In genomic region chr2:176269319-176270099, GRCh38 we compare ENCODE assay signal across 8 cellular contexts. TPM values are rescaled to one million over a fixed set of nuclear protein-coding genes. Genes with fewer than 3 reads are reported as not detected.
DNase-seq lines count a peak whose midpoint lies in the region; ATAC-seq and TF ChIP-seq lines count a peak whose summit lies in the region.

TSS of gene MTX2 (plus strand) at chr2:176269442. CDS start at chr2:176269630, 188 bp downstream.

- no peak for TF ChIP-seq RAD21 in liver (IDR thresholded peaks at IDR 0.05)

- peak within 1 kb of the TSS; percentile 99 for H3K4me3 Mint-ChIP-seq in dendritic cell treated with granulocyte-macrophage colony-stimulating factor and Interleukin-4, amounts not matched to agents 40 ng/mL and 50 ng/mL, for 4 days

- ATAC-seq in HG03457 (IDR thresholded peaks at IDR 0.05; ENCODE audit: unreplicated experiment): peak; percentile 95

- intact Hi-C loops in dendritic cell treated with granulocyte-macrophage colony-stimulating factor and Interleukin-4, amounts not matched to agents 40 ng/mL and 50 ng/mL, for 4 days (cut with micrococcal nuclease): no loop called here

- no peaks in the 10 kb centered on the region for H3K9me3 Mint-ChIP-seq in dendritic cell treated with granulocyte-macrophage colony-stimulating factor and Interleukin-4, amounts not matched to agents 40 ng/mL and 50 ng/mL, for 4 days

- H3K4me1 ChIP-seq in liver (ENCODE audit: control insufficient read depth in 4 of 4, insufficient read depth in 4 of 4, low read length in 3 of 4): peaks cover 0 to 9% (median 3%) of the 10 kb centered on the region in 4 donors

- peak within 1 kb of the TSS; percentile 64 to 78 for H3K27ac ChIP-seq in liver (ENCODE audit: low read depth in 1 of 2, low read length in 2 of 2)

- no peaks in the 10 kb centered on the region for H3K36me3 ChIP-seq in liver (ENCODE audit: control insufficient read depth in 4 of 4, insufficient read depth in 3 of 4, low read depth in 1 of 4, low read length in 3 of 4)

- no peak for TF ChIP-seq CTCF in liver (IDR thresholded peaks at IDR 0.05; ENCODE audit: low read depth, low read length, missing input control)

- peaks cover 9% of the 10 kb centered on the region for H3K36me3 Mint-ChIP-seq in dendritic cell treated with granulocyte-macrophage colony-stimulating factor and Interleukin-4, amounts not matched to agents 40 ng/mL and 50 ng/mL, for 4 days (ENCODE audit: low read depth)

- H3K27ac Mint-ChIP-seq in dendritic cell treated with granulocyte-macrophage colony-stimulating factor and Interleukin-4, amounts not matched to agents 40 ng/mL and 50 ng/mL, for 4 days: peak within 1 kb of the TSS; percentile 95

- peak within 1 kb of the TSS; percentile 34 to 82 for H3K9ac ChIP-seq in liver (ENCODE audit: low read depth in 1 of 2, low read length in 2 of 2)

- no peaks in the 10 kb centered on the region for H3K9me3 ChIP-seq in liver (ENCODE audit: control insufficient read depth in 4 of 4, low read length in 3 of 4)

- H3K4me1 Mint-ChIP-seq in dendritic cell treated with granulocyte-macrophage colony-stimulating factor and Interleukin-4, amounts not matched to agents 40 ng/mL and 50 ng/mL, for 4 days (ENCODE audit: low read depth): peaks cover 21% of the 10 kb centered on the region

- H3K27me3 Mint-ChIP-seq in dendritic cell treated with granulocyte-macrophage colony-stimulating factor and Interleukin-4, amounts not matched to agents 40 ng/mL and 50 ng/mL, for 4 days: peaks cover 11% of the 10 kb centered on the region

- WGBS in liver: under 1% methylated on average over 58 of the region's 58 CpGs

- DNase-seq in C1 segment of cervical spinal cord (lab: John Stamatoyannopoulos, UW) (peak; percentile 8 to 84 (median 72)), GM19240 (ENCODE audit: insufficient read length, low spot score) (peak; percentile 53), NCI-H526 treated with DMSO at 0.1 percent for 48 hours (lab: John Stamatoyannopoulos, UW) (peak; percentile 86)
- DNase-seq in activated CD4-positive, alpha-beta T cell treated with anti-CD3 and anti-CD28 coated beads, Interleukin-2, amount 50 U/mL, for 1 hour: peak; percentile 63
- peak; percentile 53 to 74 for DNase-seq in stimulated activated CD4-positive, alpha-beta T cell treated with anti-CD3 and anti-CD28 coated beads, Interleukin-4, amount 100 ng/mL, for 4 hours

- peak within 1 kb of the TSS; percentile 84 to 99 (median 91) for H3K4me3 ChIP-seq in liver (ENCODE audit: low read depth in 1 of 3, low read length in 3 of 3)

- H3K27me3 ChIP-seq in liver (ENCODE audit: control insufficient read depth in 4 of 4, insufficient read depth in 4 of 4, low read length in 3 of 4): no peaks in the 10 kb centered on the region

TF ChIP-seq in liver, 16 proteins besides CTCF, POLR2A, EP300 and RAD21:
- TF ChIP-seq, protein P1, sequence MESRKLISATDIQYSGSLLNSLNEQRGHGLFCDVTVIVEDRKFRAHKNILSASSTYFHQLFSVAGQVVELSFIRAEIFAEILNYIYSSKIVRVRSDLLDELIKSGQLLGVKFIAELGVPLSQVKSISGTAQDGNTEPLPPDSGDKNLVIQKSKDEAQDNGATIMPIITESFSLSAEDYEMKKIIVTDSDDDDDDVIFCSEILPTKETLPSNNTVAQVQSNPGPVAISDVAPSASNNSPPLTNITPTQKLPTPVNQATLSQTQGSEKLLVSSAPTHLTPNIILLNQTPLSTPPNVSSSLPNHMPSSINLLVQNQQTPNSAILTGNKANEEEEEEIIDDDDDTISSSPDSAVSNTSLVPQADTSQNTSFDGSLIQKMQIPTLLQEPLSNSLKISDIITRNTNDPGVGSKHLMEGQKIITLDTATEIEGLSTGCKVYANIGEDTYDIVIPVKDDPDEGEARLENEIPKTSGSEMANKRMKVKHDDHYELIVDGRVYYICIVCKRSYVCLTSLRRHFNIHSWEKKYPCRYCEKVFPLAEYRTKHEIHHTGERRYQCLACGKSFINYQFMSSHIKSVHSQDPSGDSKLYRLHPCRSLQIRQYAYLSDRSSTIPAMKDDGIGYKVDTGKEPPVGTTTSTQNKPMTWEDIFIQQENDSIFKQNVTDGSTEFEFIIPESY (IDR thresholded peaks at IDR 0.05): no peak
- peak; percentile 13 for TF ChIP-seq SP1 (IDR thresholded peaks at IDR 0.05)
- TF ChIP-seq YY1 (IDR thresholded peaks at IDR 0.05): peak; percentile 80
- TF ChIP-seq EGR1 (IDR thresholded peaks at IDR 0.05; ENCODE audit: low read depth in 2 of 2): peak in 1 of 2 donors; percentile 46
- no peak for TF ChIP-seq FOXA2 (IDR thresholded peaks at IDR 0.05)
- no peak for TF ChIP-seq MAX (IDR thresholded peaks at IDR 0.05)
- TF ChIP-seq HNF4A (conservative IDR thresholded peaks at IDR 0.05): no peak
- no peak for TF ChIP-seq FOXA1 (IDR thresholded peaks at IDR 0.05)
- TF ChIP-seq GABPA (IDR thresholded peaks at IDR 0.05 in 1 of 2, conservative IDR thresholded peaks at IDR 0.05 in 1 of 2): peak; percentile 66 to 92
- TF ChIP-seq ATF3 (IDR thresholded peaks at IDR 0.05): no peak
- no peak for TF ChIP-seq NR2F2 (IDR thresholded peaks at IDR 0.05)
- TF ChIP-seq HNF4G (IDR thresholded peaks at IDR 0.05): no peak

RNA-seq across cellular contexts. Expression of gene MTX2, which starts in this region (rescaled TPM):
- 10 to 100 TPM; 11.8 to 12.1 TPM for total RNA-seq in liver
- polyA plus RNA-seq in liver: 10 to 100 TPM; 13.3 to 23.5 TPM

Comparison
In these comparisons a context has a peak if more than half of its experiments do, and no peak if none do; other contexts are left out.
1. Peak in every context shown above with its lines: DNase-seq, ATAC-seq, H3K4me3 ChIP-seq and H3K27ac ChIP-seq.